ENCODE assay signal across 8 cellular contexts in the genomic region with DNA sequence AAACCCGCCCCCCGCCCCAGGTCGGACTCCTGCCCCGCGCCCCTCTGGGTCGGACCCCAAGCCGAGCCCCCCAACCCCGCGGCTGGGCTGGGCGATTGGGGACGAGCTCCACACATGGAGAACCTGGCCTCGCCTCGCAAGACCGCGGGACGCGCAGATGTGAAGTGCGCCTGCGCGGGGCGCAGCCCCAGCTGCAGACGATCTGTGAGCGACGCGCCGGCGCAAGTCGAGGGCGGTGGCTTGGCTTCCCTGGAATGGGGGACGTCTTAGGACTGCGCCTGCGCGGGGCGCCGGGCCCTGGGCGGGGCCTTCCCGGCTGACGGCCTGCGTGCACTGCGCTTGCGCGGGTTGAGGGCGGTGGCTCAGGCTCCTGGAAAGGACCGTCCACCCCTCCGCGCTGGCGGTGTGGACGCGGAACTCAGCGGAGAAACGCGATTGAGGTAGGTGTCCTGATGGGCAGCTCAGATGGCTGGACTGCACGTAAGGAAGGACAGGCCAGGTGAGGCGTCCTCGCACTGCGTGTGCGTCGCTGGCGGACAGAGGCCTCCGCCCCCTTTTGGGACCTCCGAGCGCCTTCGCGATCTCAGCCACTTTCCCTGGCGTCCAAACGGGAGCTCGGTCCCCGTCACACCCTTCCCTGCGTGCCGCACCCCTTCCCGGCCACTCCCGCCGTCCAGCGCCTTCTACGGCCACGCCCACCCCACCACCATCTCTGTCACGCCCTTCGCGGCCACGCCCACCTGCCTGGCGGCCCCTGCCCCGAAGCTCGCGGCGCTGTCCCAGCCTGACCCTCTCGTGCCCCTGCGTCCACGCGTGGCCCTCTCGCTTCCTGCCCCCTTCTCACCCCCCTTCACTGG. TPM values are rescaled to one million over a fixed set of nuclear protein-coding genes. Genes with fewer than 3 reads are reported as not detected.
A peak's percentile ranks its signal among the peaks of the same experiment; 100 is the strongest.
DNase-seq lines count a peak whose midpoint lies in the region; ATAC-seq and TF ChIP-seq lines count a peak whose summit lies in the region.

TSS of gene PRMT2 (plus strand) at position 351 of the 857 bp plus-strand sequence. CDS start 1,278 bp downstream, outside the sequence.

- H3K36me3 ChIP-seq in KOPT-K1 (ENCODE audit: insufficient read depth, low read length): peaks cover 17% of the 10 kb centered on the region
- no peaks in the 10 kb centered on the region for H3K36me3 ChIP-seq in Peyer's patch
- H3K36me3 ChIP-seq in muscle layer of colon (ENCODE audit: insufficient read depth, low read length): peaks cover 6% of the 10 kb centered on the region

- no peaks in the 10 kb centered on the region for H3K9me3 ChIP-seq in KOPT-K1 (ENCODE audit: insufficient read depth, low read length, poor library complexity, severe bottlenecking)
- H3K9me3 ChIP-seq in Peyer's patch: no peaks in the 10 kb centered on the region
- H3K9me3 ChIP-seq in muscle layer of colon (ENCODE audit: low read length): no peaks in the 10 kb centered on the region

- no peaks in the 10 kb centered on the region for H3K27me3 ChIP-seq in Peyer's patch
- no peaks in the 10 kb centered on the region for H3K27me3 ChIP-seq in muscle layer of colon (ENCODE audit: control insufficient read depth in 1 of 2, insufficient read depth in 2 of 2, low read length in 2 of 2)

- TF ChIP-seq CTCF in Peyer's patch (IDR thresholded peaks at IDR 0.05): peak in 2 of 6 experiments; percentile 7 to 21

- H3K9ac ChIP-seq in muscle layer of colon (ENCODE audit: low read length): peak within 1 kb of the TSS; percentile 61

- TF ChIP-seq POLR2A in Peyer's patch (IDR thresholded peaks at IDR 0.05): peak; percentile 81 to 90

- peak within 1 kb of the TSS; percentile 78 to 95 (median 81) for H3K4me3 ChIP-seq in Peyer's patch
- peak within 1 kb of the TSS; percentile 95 to 96 for H3K4me3 ChIP-seq in muscle layer of colon (ENCODE audit: low read depth in 1 of 2, low read length in 2 of 2)

- ATAC-seq in GM21786 (IDR thresholded peaks at IDR 0.05; ENCODE audit: unreplicated experiment): peak; percentile 78
- peak; percentile 94 for ATAC-seq in esophagus mucosa

- peaks cover 0 to 29% (median 9%) of the 10 kb centered on the region in 4 donors for H3K4me1 ChIP-seq in Peyer's patch
- peaks cover 34% of the 10 kb centered on the region for H3K4me1 ChIP-seq in muscle layer of colon (ENCODE audit: insufficient read depth, low read length)

- DNase-seq in DMS79 treated with DMSO at 0.1 percent for 48 hours (lab: John Stamatoyannopoulos, UW) (peak; percentile 89), Peyer's patch (peak; percentile 90 to 99 (median 98))
- peak; percentile 98 to 99 for DNase-seq in activated T-cell treated with anti-CD3 and anti-CD28 coated beads, Interleukin-2, amount 50 U/mL, for 48 hours
- peak; percentile 92 to 96 for DNase-seq in stimulated activated CD8-positive, alpha-beta memory T cell treated with anti-CD3 and anti-CD28 coated beads, Interleukin-7, amount 100 ng/mL, for 1 hour (ENCODE audit: low read depth in 2 of 2)

- peak within 1 kb of the TSS; percentile 87 for H3K27ac ChIP-seq in KOPT-K1 (ENCODE audit: low read depth, low read length, poor library complexity, severe bottlenecking)
- peak within 1 kb of the TSS; percentile 95 to 99 (median 98) for H3K27ac ChIP-seq in Peyer's patch
- H3K27ac ChIP-seq in muscle layer of colon (ENCODE audit: low read depth, low read length): peak within 1 kb of the TSS; percentile 93

RNA-seq across cellular contexts. Expression of gene PRMT2, which starts in this region (rescaled TPM):
- total RNA-seq in Peyer's patch (100 to 1,000 TPM in 2 of 4 donors, 10 to 100 TPM in 2; 59.9 to 210 (median 95.0) TPM), esophagus mucosa (71.1 TPM)

Comparison
In these comparisons a context has a peak if more than half of its experiments do, and no peak if none do; other contexts are left out.
1. Peak in every context shown above with its lines: DNase-seq, ATAC-seq, H3K4me3 ChIP-seq and H3K27ac ChIP-seq.